Comparison of ENCODE assay signal across 9 cellular contexts in the genomic region with DNA sequence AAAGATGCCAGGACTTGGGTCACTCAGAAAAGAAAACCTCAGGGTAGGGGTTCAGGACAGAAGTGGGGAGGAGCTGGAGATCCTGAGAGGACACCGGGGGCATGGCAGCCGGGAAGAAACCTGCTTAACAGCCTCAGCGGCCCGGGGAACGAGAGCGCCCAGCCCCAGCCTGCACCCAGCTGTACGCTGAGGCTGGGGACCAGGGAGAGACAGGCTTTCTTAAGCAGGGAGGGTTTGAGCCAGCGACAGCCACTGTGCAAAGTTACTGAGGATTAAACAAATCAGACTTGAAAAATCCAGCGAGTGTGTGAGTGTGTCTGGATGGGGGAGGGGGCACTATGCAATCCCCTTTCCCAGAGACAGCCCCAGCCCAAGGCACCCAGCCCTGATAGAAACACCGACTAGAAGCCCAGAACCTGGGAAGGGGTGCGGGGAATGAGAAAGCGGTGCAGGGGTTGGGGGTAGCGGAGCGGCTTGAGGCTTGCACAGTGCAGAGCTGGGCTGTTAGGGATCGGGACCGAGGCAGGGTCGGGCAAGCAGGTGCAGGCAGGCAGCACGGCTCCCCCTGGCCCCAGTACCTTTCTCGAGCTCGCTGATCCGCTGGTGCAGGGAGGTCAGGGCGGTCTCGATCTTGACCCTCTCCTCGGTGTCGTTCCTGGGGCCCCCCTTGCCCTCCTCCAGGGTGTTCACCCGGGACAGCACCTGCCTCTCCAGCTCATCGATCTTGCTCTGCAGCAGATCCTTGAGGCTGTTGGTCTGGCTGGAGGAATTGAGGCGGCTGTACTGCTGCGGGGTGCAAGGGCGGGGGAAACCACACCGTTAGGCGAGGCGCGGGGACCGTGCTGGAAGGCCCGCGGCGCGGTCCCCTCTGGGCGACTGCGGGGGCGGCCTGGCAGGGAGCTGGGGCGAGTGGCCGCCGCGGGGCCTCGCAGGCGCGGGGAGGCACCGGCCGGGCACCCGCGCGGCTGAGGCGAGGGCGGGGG. TPM values are rescaled to one million over a fixed set of nuclear protein-coding genes. Genes with fewer than 3 reads are reported as not detected.
DNase-seq lines count a peak whose midpoint lies in the region; ATAC-seq and TF ChIP-seq lines count a peak whose summit lies in the region.
"Had no signal": no experiment of that assay in that cellular context is flagged by ENCODE, and none has a peak within 500 bp of the region (broad histone marks: within the 10 kb centered on the region; RNA-seq: fewer than 3 reads in every experiment).

No MANE protein-coding gene starts in this region.

- H3K4me2 ChIP-seq in BLaER1, result peak overlapping the region; percentile 82
- H3K4me2 ChIP-seq: KMS-11 had no signal

- H3K9me3 ChIP-seq in BLaER1, result no peaks in the 10 kb centered on the region
- no peaks in the 10 kb centered on the region for H3K9me3 ChIP-seq in muscle layer of colon (ENCODE audit: low read length)

- H3K27ac Mint-ChIP-seq in activated naive CD4-positive, alpha-beta T cell treated with anti-CD3 and anti-CD28 coated beads, Interleukin-2, amount 50 U/mL, for 72 hours, result peak overlapping the region; percentile 44 to 55

- H3K9ac ChIP-seq in BLaER1 (no peak overlapping the region), muscle layer of colon (ENCODE audit: low read length) (peak overlapping the region; percentile 61)
- H3K9ac ChIP-seq: KMS-11 had no signal

- POLR2A ChIA-PET in HEK293T (lab: Yijun Ruan, JAX), result interaction anchor here (0.6 to 3.7 kb wide), 11 partner anchors 11 to 374 kb away, joined by 3 to 54 read pairs (median 3); a partner anchor contains a TSS

- H3K9me3 Mint-ChIP-seq in activated naive CD4-positive, alpha-beta T cell treated with anti-CD3 and anti-CD28 coated beads, Interleukin-2, amount 50 U/mL, for 72 hours, result no peaks in the 10 kb centered on the region

- H3K36me3 Mint-ChIP-seq in activated naive CD4-positive, alpha-beta T cell treated with anti-CD3 and anti-CD28 coated beads, Interleukin-2, amount 50 U/mL, for 72 hours, result peaks cover 0 to 36% of the 10 kb centered on the region in 2 donors

- H3K27ac ChIP-seq in BLaER1, result no peak overlapping the region
- peak overlapping the region; percentile 74 for H3K27ac ChIP-seq in muscle layer of colon (ENCODE audit: low read depth, low read length)
- H3K27ac ChIP-seq: KMS-11 had no signal

- peaks cover 65% of the 10 kb centered on the region for H4K20me1 ChIP-seq in BLaER1

- peak; percentile 44 to 51 for ATAC-seq in activated naive CD4-positive, alpha-beta T cell treated with anti-CD3 and anti-CD28 coated beads, Interleukin-2, amount 50 U/mL, for 72 hours
- ATAC-seq in left colon (no peak), HG03175 (IDR thresholded peaks at IDR 0.05; ENCODE audit: unreplicated experiment) (no peak)

- H3K4me3 ChIP-seq in BLaER1 (peak overlapping the region; percentile 4; the same call in 1 of the 2 replicates), muscle layer of colon (ENCODE audit: low read depth in 1 of 2, low read length in 2 of 2) (peak overlapping the region; percentile 62 to 72)

- CTCF ChIA-PET in HEK293T (lab: Yijun Ruan, JAX), result interaction anchor here (0.5 to 1.7 kb wide), 2 partner anchors 187 to 424 kb away, joined by 3 to 6 read pairs; no protein-coding TSS in a partner anchor

- intact Hi-C loops in left colon (cut with DNase I, micrococcal nuclease), result no loop called here

- H3K27me3 ChIP-seq in BLaER1, result peaks cover 100% of the 10 kb centered on the region
- H3K27me3 ChIP-seq in muscle layer of colon (ENCODE audit: control insufficient read depth in 1 of 2, insufficient read depth in 2 of 2, low read length in 2 of 2), result peaks cover 0 to 32% of the 10 kb centered on the region in 2 donors

- H3K36me3 ChIP-seq in BLaER1, result no peaks in the 10 kb centered on the region
- peaks cover 16% of the 10 kb centered on the region for H3K36me3 ChIP-seq in muscle layer of colon (ENCODE audit: insufficient read depth, low read length)

- DNase-seq in HEK293T (ENCODE audit: extremely low spot score), result peak; percentile 36
- peak in 1 of 2 donors; percentile 36 for DNase-seq in activated naive CD4-positive, alpha-beta T cell treated with anti-CD3 and anti-CD28 coated beads, Interleukin-2, amount 50 U/mL, for 72 hours (ENCODE audit: low spot score in 2 of 2)
- DNase-seq in left colon, result no peak
- DNase-seq in medulla oblongata (ENCODE audit: extremely low spot score), result no peak
- no peak for DNase-seq in NCI-H2081 treated with DMSO at 0.1 percent for 48 hours (lab: John Stamatoyannopoulos, UW)

- H3K4me1 ChIP-seq in BLaER1, result peaks cover 61% of the 10 kb centered on the region
- peaks cover 26% of the 10 kb centered on the region for H3K4me1 ChIP-seq in muscle layer of colon (ENCODE audit: insufficient read depth, low read length)

TF ChIP-seq in HEK293T, 16 proteins besides CTCF, POLR2A, EP300 and RAD21:
- no peak for TF ChIP-seq SP1 (IDR thresholded peaks at IDR 0.05)
- TF ChIP-seq NFRKB (IDR thresholded peaks at IDR 0.05), result no peak
- no peak for TF ChIP-seq LEF1 (IDR thresholded peaks at IDR 0.05; ENCODE audit: borderline replicate concordance)
- TF ChIP-seq ELF4 (IDR thresholded peaks at IDR 0.05), result no peak
- TF ChIP-seq CTBP1 (IDR thresholded peaks at IDR 0.05; ENCODE audit: borderline replicate concordance), result no peak
- TF ChIP-seq L3MBTL2 (conservative IDR thresholded peaks at IDR 0.05), result no peak

RNA-seq across cellular contexts. Expression of a gene that starts 1.2 kb away (rescaled TPM):
- total RNA-seq in activated naive CD4-positive, alpha-beta T cell treated with anti-CD3 and anti-CD28 coated beads, Interleukin-2, amount 50 U/mL, for 72 hours, result 100 to 1,000 TPM in 1 of 2 donors, 10 to 100 TPM in 1; 23.0 to 135 TPM
- 1 to 10 TPM in 1 of 2 donors, under 1 TPM in 1; 0.12 to 9.8 TPM for total RNA-seq in left colon

Comparison
In these comparisons a context has a peak if more than half of its experiments do, and no peak if none do; other contexts are left out.
1. ATAC-seq: peak in activated naive CD4-positive, alpha-beta T cell treated with anti-CD3 and anti-CD28 coated beads, Interleukin-2, amount 50 U/mL, for 72 hours (2 of 2); none in left colon (single experiment) and HG03175 (single experiment).